In genomic region chr12:52061470-52062166, GRCh38 we compare ENCODE assay signal across 1 cellular context.
TF ChIP-seq lines count a peak whose summit lies in the region.

No MANE protein-coding gene starts in this region.

TF ChIP-seq in IMR-90, 13 proteins besides CTCF, POLR2A, EP300 and RAD21 (continued from another document):
- TF ChIP-seq BHLHE40 (IDR thresholded peaks at IDR 0.05; ENCODE audit: low read depth, low read length), result no peak
TF ChIP-seq in IMR-90: peak in this region for 0.
